ENCODE assay signal across 2 cellular contexts in genomic region chr17:50619489-50619888, GRCh38.
TF ChIP-seq lines count a peak whose summit lies in the region.

No MANE protein-coding gene starts in this region.

TF ChIP-seq in SK-N-SH, 30 proteins besides CTCF, POLR2A, EP300 and RAD21 (continued from another document):
- no peak for TF ChIP-seq ZBTB33 (IDR thresholded peaks at IDR 0.05; ENCODE audit: borderline replicate concordance, low read depth)
TF ChIP-seq in SK-N-SH: peak in this region for 0.

TF ChIP-seq in SK-N-SH treated with all-trans-retinoic acid at 6 μM for 48 hours, 23 proteins besides CTCF, POLR2A, EP300 and RAD21 (continued from another document):
- TF ChIP-seq TSHZ2 (CRISPR knock-in tag; IDR thresholded peaks at IDR 0.05): no peak
- no peak for TF ChIP-seq SNAI2 (CRISPR knock-in tag; IDR thresholded peaks at IDR 0.05)
- no peak for TF ChIP-seq CREB5 (CRISPR knock-in tag; IDR thresholded peaks at IDR 0.05; ENCODE audit: low read depth)
- TF ChIP-seq CSRNP3 (CRISPR knock-in tag; IDR thresholded peaks at IDR 0.05): no peak
- no peak for TF ChIP-seq RARB (CRISPR knock-in tag; IDR thresholded peaks at IDR 0.05)
- no peak for TF ChIP-seq ZNF70 (CRISPR knock-in tag; IDR thresholded peaks at IDR 0.05)
- no peak for TF ChIP-seq ZNF565 (CRISPR knock-in tag; conservative IDR thresholded peaks at IDR 0.05; ENCODE audit: low read depth)
- TF ChIP-seq BACH2 (CRISPR knock-in tag; IDR thresholded peaks at IDR 0.05; ENCODE audit: borderline replicate concordance): no peak
- no peak for TF ChIP-seq ZNF8 (CRISPR knock-in tag; IDR thresholded peaks at IDR 0.05)
- no peak for TF ChIP-seq GLIS3 (CRISPR knock-in tag; IDR thresholded peaks at IDR 0.05)
- no peak for TF ChIP-seq ZC3H10 (CRISPR knock-in tag; IDR thresholded peaks at IDR 0.05)
- no peak for TF ChIP-seq ZFP30 (CRISPR knock-in tag; IDR thresholded peaks at IDR 0.05)
- no peak for TF ChIP-seq TOX (CRISPR knock-in tag; IDR thresholded peaks at IDR 0.05; ENCODE audit: borderline replicate concordance)
